In genomic region chr19:51595190-51595589, GRCh38 we compare ENCODE assay signal across 10 cellular contexts. TPM values are rescaled to one million over a fixed set of nuclear protein-coding genes. Genes with fewer than 3 reads are reported as not detected.
DNase-seq lines count a peak whose midpoint lies in the region; ATAC-seq and TF ChIP-seq lines count a peak whose summit lies in the region.
"Had no signal": no experiment of that assay in that cellular context is flagged by ENCODE, and none has a peak within 500 bp of the region (broad histone marks: within the 10 kb centered on the region; RNA-seq: fewer than 3 reads in every experiment).

No MANE protein-coding gene starts in this region.

- peak overlapping the region; percentile 10 for H3K27ac Mint-ChIP-seq in endothelial cell (ENCODE audit: unreplicated experiment)

- BruUV-seq in OCI-LY7 (replicated peaks; lab: Mats Ljungman, UMichigan) = no TSS peak

- H3K4me2 ChIP-seq in OCI-LY7 (ENCODE audit: low read length) (peak overlapping the region; percentile 86), osteoblast (ENCODE audit: insufficient read depth, low read length) (peak overlapping the region; percentile 79)

- H3K4me1 Mint-ChIP-seq in endothelial cell (ENCODE audit: unreplicated experiment) = peaks cover 13% of the 10 kb centered on the region

- H2AFZ ChIP-seq in OCI-LY7 (ENCODE audit: low read length) = 0 out of 2 replicates have a peak overlapping the region, but pooled peaks have one; percentile 89
- peak overlapping the region; percentile 95 for H2AFZ ChIP-seq in osteoblast (ENCODE audit: low read length)

- H3K4me3 ChIP-seq in GM06990 (replicated peaks; ENCODE audit: low read depth, low read length) = peak overlapping the region; percentile 83
- H3K4me3 ChIP-seq in OCI-LY7 (ENCODE audit: low read depth, low read length, poor library complexity, severe bottlenecking) = peak overlapping the region; percentile 80
- H3K4me3 ChIP-seq in osteoblast (ENCODE audit: insufficient read depth, low read length) = no peak overlapping the region

- H3K4me3 Mint-ChIP-seq in endothelial cell (ENCODE audit: unreplicated experiment) = peak overlapping the region; percentile 98

- ATAC-seq in HG03095 (IDR thresholded peaks at IDR 0.05; ENCODE audit: unreplicated experiment) = no peak

- H3K27me3 ChIP-seq in GM06990 (replicated peaks; ENCODE audit: control insufficient read depth, insufficient read depth, low read length) = no peaks in the 10 kb centered on the region
- H3K27me3 ChIP-seq in osteoblast (ENCODE audit: insufficient read depth, low read length) = peaks cover 3% of the 10 kb centered on the region

- POLR2A ChIA-PET in OCI-LY7 (lab: Charles Lee) = no interaction called here

- H4K20me1 ChIP-seq in OCI-LY7 (ENCODE audit: insufficient read depth, low read length) (no peaks in the 10 kb centered on the region), osteoblast (ENCODE audit: insufficient read depth, low read length) (no peaks in the 10 kb centered on the region)

- TF ChIP-seq CTCF in GM06990 (IDR thresholded peaks at IDR 0.05; ENCODE audit: insufficient read depth, low read length, poor library complexity, severe bottlenecking) (no peak), OCI-LY7 (conservative IDR thresholded peaks at IDR 0.05; ENCODE audit: low read length) (no peak), endothelial cell (IDR thresholded peaks at IDR 0.05; ENCODE audit: unreplicated experiment) (no peak), osteoblast (IDR thresholded peaks at IDR 0.05; ENCODE audit: extremely low read depth, low read depth, low read length) (no peak)

- intact Hi-C loops in OCI-LY7 (cut with micrococcal nuclease; ENCODE audit: unreplicated experiment) = no loop called here

- DNase-seq in GM06990 (ENCODE audit: extremely low read depth, insufficient read length) (no peak), OCI-LY7 (ENCODE audit: low spot score) (no peak), endothelial cell (ENCODE audit: low spot score) (no peak), osteoblast (ENCODE audit: insufficient read length, low spot score, missing footprints) (no peak), mesenteric fat pad (ENCODE audit: low spot score) (no peak), NCI-H187 (lab: John Stamatoyannopoulos, UW) (no peak)
- no peak for DNase-seq in stimulated activated naive CD4-positive, alpha-beta T cell treated with Interleukin-2 at 50 U/mL for 16 hours (lab: John Stamatoyannopoulos, UW)
- DNase-seq: amniotic stem cell had no signal

- CTCF ChIA-PET in OCI-LY7 (lab: Charles Lee; ENCODE audit: unreplicated experiment) = no interaction called here

- H3K36me3 ChIP-seq in GM06990 (ENCODE audit: control insufficient read depth, insufficient read depth, low read length) = no peaks in the 10 kb centered on the region
- no peaks in the 10 kb centered on the region for H3K36me3 ChIP-seq in OCI-LY7 (ENCODE audit: insufficient read depth, low read length)
- no peaks in the 10 kb centered on the region for H3K36me3 ChIP-seq in osteoblast (ENCODE audit: insufficient read depth, low read length)

- peaks cover 7% of the 10 kb centered on the region for H3K9me3 Mint-ChIP-seq in endothelial cell (ENCODE audit: unreplicated experiment)

- no peaks in the 10 kb centered on the region for H3K9me3 ChIP-seq in OCI-LY7 (ENCODE audit: low read length)
- no peaks in the 10 kb centered on the region for H3K9me3 ChIP-seq in osteoblast (ENCODE audit: low read depth, low read length)

- no peaks in the 10 kb centered on the region for H3K79me2 ChIP-seq in OCI-LY7 (ENCODE audit: insufficient read depth, low read depth, low read length)
- no peaks in the 10 kb centered on the region for H3K79me2 ChIP-seq in osteoblast (ENCODE audit: insufficient read depth, low read length)

- H3K9me2 ChIP-seq in OCI-LY7 (ENCODE audit: insufficient read depth, low read length) = no peaks in the 10 kb centered on the region

- H3K27me3 Mint-ChIP-seq in endothelial cell (ENCODE audit: unreplicated experiment) = peaks cover 19% of the 10 kb centered on the region

- H3K36me3 Mint-ChIP-seq in endothelial cell (ENCODE audit: low read depth, unreplicated experiment) = peaks cover 9% of the 10 kb centered on the region

- H3K27ac ChIP-seq in OCI-LY7 (ENCODE audit: low read depth, low read length, poor library complexity, severe bottlenecking) (no peak overlapping the region), osteoblast (ENCODE audit: low read depth, low read length) (no peak overlapping the region)

- peaks cover 26% of the 10 kb centered on the region for H3K4me1 ChIP-seq in OCI-LY7 (ENCODE audit: insufficient read depth, low read length, poor library complexity, severe bottlenecking)
- H3K4me1 ChIP-seq in osteoblast (ENCODE audit: insufficient read depth, low read length) = no peaks in the 10 kb centered on the region

RNA-seq across cellular contexts. Expression of gene ZNF175, which starts 24.1 kb away (rescaled TPM):
- total RNA-seq in OCI-LY7 (2014; rRNA removed; shearing (Covaris generic)) = 3.5 and 4.7 TPM in 2 replicates
- 10.4 and 13.4 TPM in 2 replicates for total RNA-seq in OCI-LY7 (2022)
- total RNA-seq in endothelial cell (ENCODE audit: unreplicated experiment) = 18.3 TPM
- 6.2 and 7.6 TPM in 2 replicates for total RNA-seq in osteoblast
- total RNA-seq in mesenteric fat pad = 8.8 TPM

RNA-seq across cellular contexts. Expression of gene SIGLEC5, which starts 35.0 kb away (rescaled TPM):
- not detected in 2 replicates for total RNA-seq in OCI-LY7 (2014; rRNA removed; shearing (Covaris generic))
- not detected in 2 replicates for total RNA-seq in OCI-LY7 (2022)
- not detected for total RNA-seq in endothelial cell (ENCODE audit: unreplicated experiment)
- total RNA-seq in osteoblast = under 0.01 TPM in 1 of 2 replicates, not detected in the other
- total RNA-seq in mesenteric fat pad = 2.2 TPM
- total RNA-seq: pulmonary artery endothelial cell had no signal

RNA-seq across cellular contexts. Expression of gene SIGLEC14, which starts 51.4 kb away (rescaled TPM):
- total RNA-seq in OCI-LY7 (2014; rRNA removed; shearing (Covaris generic)) = not detected in 2 replicates
- not detected in 2 replicates for total RNA-seq in OCI-LY7 (2022)
- total RNA-seq in endothelial cell (ENCODE audit: unreplicated experiment) = 0.21 TPM
- total RNA-seq in osteoblast = not detected in 2 replicates
- 12.5 TPM for total RNA-seq in mesenteric fat pad
- total RNA-seq: pulmonary artery endothelial cell had no signal

Comparison
In these comparisons a context has a peak if more than half of its experiments do, and no peak if none do; other contexts are left out.
1. RNA of gene SIGLEC14, which starts 51.4 kb away (total RNA-seq): 12.5 TPM in mesenteric fat pad (single experiment); 0.21 TPM in endothelial cell (single experiment), not detected in OCI-LY7 and not detected in osteoblast; every median in the first group is over 10 times any median in the second.